Comparison of ENCODE assay signal across 2 cellular contexts in the genomic region with DNA sequence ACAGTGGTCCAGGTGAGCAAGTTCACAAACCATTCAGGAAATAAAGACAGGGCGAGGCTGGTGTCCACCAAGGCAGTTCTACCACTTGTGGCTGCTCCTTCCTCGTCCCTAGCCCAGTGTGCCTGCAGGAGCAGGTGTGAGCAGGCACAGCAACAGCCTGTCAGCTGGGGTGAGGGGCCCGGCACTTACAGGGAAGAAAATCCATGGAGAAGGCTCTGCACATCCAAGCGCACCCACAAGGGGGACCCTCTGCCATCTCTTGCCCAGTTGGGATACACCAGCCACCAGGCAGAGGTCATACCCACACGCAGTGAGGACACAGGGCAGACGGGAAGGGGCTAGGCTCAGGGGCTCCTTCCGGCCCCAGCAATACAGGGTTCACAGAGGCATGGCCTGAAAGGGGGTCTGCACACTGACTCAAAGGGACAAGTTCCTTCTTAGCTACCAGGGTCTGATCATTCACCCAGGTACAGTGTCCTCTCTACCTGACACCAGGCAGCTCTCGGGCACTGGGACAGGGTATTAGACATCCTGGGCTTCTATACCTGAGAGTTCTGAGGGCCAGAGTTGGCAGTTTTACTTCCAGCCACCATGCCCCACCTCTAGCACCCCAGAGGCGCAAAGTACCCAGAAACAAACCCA.
TF ChIP-seq lines count a peak whose summit lies in the region.

No MANE protein-coding gene starts in this region.

TF ChIP-seq in HCT116, 20 proteins besides CTCF, POLR2A, EP300 and RAD21:
- TF ChIP-seq ZFX (IDR thresholded peaks at IDR 0.05) (no peak), YY1 (IDR thresholded peaks at IDR 0.05; ENCODE audit: extremely low read depth, insufficient replicate concordance, low read depth, low read length) (no peak), ELF1 (IDR thresholded peaks at IDR 0.05; ENCODE audit: borderline replicate concordance, low read depth) (no peak), SRF (IDR thresholded peaks at IDR 0.05; ENCODE audit: low read depth) (no peak), CEBPB (IDR thresholded peaks at IDR 0.05; ENCODE audit: low read depth) (no peak), CBX3 (IDR thresholded peaks at IDR 0.05; ENCODE audit: low read depth) (no peak)
- TF ChIP-seq, protein P1, sequence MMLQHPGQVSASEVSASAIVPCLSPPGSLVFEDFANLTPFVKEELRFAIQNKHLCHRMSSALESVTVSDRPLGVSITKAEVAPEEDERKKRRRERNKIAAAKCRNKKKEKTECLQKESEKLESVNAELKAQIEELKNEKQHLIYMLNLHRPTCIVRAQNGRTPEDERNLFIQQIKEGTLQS (IDR thresholded peaks at IDR 0.05) = no peak
- TF ChIP-seq, protein P2, sequence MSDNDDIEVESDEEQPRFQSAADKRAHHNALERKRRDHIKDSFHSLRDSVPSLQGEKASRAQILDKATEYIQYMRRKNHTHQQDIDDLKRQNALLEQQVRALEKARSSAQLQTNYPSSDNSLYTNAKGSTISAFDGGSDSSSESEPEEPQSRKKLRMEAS (IDR thresholded peaks at IDR 0.05) = no peak
TF ChIP-seq in HCT116: peak in this region for 0.

TF ChIP-seq in H1, 55 proteins besides CTCF, POLR2A, EP300 and RAD21:
- no peak for TF ChIP-seq RBBP5 (IDR thresholded peaks at IDR 0.05; ENCODE audit: borderline replicate concordance, low read depth, low read length)
- TF ChIP-seq TBP (IDR thresholded peaks at IDR 0.05; ENCODE audit: low read depth, low read length) = no peak
- no peak for TF ChIP-seq JUND (IDR thresholded peaks at IDR 0.05; ENCODE audit: low read length)
- TF ChIP-seq TAF7 (optimal IDR thresholded peaks at IDR 0.05; ENCODE audit: borderline replicate concordance, low read depth, low read length) = no peak
- no peak for TF ChIP-seq CTBP2 (IDR thresholded peaks at IDR 0.05; ENCODE audit: borderline replicate concordance, insufficient read depth, insufficient read length, low read length)
- TF ChIP-seq HDAC2 (IDR thresholded peaks at IDR 0.05; ENCODE audit: borderline replicate concordance in 1 of 2, low read depth in 2 of 2, low read length in 2 of 2) = no peak
- TF ChIP-seq POLR2AphosphoS5 (IDR thresholded peaks at IDR 0.05; ENCODE audit: low read depth, low read length) = no peak; the same call in 1 of the 2 replicates
- no peak for TF ChIP-seq SAP30 (IDR thresholded peaks at IDR 0.05; ENCODE audit: insufficient read depth, insufficient replicate concordance, low read length)
- TF ChIP-seq, protein P3, sequence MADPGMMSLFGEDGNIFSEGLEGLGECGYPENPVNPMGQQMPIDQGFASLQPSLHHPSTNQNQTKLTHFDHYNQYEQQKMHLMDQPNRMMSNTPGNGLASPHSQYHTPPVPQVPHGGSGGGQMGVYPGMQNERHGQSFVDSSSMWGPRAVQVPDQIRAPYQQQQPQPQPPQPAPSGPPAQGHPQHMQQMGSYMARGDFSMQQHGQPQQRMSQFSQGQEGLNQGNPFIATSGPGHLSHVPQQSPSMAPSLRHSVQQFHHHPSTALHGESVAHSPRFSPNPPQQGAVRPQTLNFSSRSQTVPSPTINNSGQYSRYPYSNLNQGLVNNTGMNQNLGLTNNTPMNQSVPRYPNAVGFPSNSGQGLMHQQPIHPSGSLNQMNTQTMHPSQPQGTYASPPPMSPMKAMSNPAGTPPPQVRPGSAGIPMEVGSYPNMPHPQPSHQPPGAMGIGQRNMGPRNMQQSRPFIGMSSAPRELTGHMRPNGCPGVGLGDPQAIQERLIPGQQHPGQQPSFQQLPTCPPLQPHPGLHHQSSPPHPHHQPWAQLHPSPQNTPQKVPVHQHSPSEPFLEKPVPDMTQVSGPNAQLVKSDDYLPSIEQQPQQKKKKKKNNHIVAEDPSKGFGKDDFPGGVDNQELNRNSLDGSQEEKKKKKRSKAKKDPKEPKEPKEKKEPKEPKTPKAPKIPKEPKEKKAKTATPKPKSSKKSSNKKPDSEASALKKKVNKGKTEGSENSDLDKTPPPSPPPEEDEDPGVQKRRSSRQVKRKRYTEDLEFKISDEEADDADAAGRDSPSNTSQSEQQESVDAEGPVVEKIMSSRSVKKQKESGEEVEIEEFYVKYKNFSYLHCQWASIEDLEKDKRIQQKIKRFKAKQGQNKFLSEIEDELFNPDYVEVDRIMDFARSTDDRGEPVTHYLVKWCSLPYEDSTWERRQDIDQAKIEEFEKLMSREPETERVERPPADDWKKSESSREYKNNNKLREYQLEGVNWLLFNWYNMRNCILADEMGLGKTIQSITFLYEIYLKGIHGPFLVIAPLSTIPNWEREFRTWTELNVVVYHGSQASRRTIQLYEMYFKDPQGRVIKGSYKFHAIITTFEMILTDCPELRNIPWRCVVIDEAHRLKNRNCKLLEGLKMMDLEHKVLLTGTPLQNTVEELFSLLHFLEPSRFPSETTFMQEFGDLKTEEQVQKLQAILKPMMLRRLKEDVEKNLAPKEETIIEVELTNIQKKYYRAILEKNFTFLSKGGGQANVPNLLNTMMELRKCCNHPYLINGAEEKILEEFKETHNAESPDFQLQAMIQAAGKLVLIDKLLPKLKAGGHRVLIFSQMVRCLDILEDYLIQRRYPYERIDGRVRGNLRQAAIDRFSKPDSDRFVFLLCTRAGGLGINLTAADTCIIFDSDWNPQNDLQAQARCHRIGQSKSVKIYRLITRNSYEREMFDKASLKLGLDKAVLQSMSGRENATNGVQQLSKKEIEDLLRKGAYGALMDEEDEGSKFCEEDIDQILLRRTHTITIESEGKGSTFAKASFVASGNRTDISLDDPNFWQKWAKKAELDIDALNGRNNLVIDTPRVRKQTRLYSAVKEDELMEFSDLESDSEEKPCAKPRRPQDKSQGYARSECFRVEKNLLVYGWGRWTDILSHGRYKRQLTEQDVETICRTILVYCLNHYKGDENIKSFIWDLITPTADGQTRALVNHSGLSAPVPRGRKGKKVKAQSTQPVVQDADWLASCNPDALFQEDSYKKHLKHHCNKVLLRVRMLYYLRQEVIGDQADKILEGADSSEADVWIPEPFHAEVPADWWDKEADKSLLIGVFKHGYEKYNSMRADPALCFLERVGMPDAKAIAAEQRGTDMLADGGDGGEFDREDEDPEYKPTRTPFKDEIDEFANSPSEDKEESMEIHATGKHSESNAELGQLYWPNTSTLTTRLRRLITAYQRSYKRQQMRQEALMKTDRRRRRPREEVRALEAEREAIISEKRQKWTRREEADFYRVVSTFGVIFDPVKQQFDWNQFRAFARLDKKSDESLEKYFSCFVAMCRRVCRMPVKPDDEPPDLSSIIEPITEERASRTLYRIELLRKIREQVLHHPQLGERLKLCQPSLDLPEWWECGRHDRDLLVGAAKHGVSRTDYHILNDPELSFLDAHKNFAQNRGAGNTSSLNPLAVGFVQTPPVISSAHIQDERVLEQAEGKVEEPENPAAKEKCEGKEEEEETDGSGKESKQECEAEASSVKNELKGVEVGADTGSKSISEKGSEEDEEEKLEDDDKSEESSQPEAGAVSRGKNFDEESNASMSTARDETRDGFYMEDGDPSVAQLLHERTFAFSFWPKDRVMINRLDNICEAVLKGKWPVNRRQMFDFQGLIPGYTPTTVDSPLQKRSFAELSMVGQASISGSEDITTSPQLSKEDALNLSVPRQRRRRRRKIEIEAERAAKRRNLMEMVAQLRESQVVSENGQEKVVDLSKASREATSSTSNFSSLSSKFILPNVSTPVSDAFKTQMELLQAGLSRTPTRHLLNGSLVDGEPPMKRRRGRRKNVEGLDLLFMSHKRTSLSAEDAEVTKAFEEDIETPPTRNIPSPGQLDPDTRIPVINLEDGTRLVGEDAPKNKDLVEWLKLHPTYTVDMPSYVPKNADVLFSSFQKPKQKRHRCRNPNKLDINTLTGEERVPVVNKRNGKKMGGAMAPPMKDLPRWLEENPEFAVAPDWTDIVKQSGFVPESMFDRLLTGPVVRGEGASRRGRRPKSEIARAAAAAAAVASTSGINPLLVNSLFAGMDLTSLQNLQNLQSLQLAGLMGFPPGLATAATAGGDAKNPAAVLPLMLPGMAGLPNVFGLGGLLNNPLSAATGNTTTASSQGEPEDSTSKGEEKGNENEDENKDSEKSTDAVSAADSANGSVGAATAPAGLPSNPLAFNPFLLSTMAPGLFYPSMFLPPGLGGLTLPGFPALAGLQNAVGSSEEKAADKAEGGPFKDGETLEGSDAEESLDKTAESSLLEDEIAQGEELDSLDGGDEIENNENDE (IDR thresholded peaks at IDR 0.05; ENCODE audit: insufficient replicate concordance, low read length) = no peak
- no peak for TF ChIP-seq BRCA1 (IDR thresholded peaks at IDR 0.05; ENCODE audit: low read depth, low read length)
- no peak for TF ChIP-seq SUZ12 (IDR thresholded peaks at IDR 0.05; ENCODE audit: low read length)
- TF ChIP-seq, protein P4, sequence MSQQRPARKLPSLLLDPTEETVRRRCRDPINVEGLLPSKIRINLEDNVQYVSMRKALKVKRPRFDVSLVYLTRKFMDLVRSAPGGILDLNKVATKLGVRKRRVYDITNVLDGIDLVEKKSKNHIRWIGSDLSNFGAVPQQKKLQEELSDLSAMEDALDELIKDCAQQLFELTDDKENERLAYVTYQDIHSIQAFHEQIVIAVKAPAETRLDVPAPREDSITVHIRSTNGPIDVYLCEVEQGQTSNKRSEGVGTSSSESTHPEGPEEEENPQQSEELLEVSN (IDR thresholded peaks at IDR 0.05) = no peak
- no peak for TF ChIP-seq NRF1 (IDR thresholded peaks at IDR 0.05; ENCODE audit: low read depth, low read length)
- TF ChIP-seq GABPA (IDR thresholded peaks at IDR 0.05; ENCODE audit: borderline replicate concordance, insufficient read depth, low read length) = peak; percentile 42; the same call in 1 of the 2 replicates
- TF ChIP-seq, protein P2 (IDR thresholded peaks at IDR 0.05) = peak; percentile 21; the same call in 1 of the 2 replicates
- TF ChIP-seq GTF2F1 (IDR thresholded peaks at IDR 0.05; ENCODE audit: borderline replicate concordance, low read depth, low read length) = no peak
- TF ChIP-seq, protein P5, sequence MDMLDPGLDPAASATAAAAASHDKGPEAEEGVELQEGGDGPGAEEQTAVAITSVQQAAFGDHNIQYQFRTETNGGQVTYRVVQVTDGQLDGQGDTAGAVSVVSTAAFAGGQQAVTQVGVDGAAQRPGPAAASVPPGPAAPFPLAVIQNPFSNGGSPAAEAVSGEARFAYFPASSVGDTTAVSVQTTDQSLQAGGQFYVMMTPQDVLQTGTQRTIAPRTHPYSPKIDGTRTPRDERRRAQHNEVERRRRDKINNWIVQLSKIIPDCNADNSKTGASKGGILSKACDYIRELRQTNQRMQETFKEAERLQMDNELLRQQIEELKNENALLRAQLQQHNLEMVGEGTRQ (IDR thresholded peaks at IDR 0.05; ENCODE audit: low read length) = no peak
- TF ChIP-seq YY1 (IDR thresholded peaks at IDR 0.05; ENCODE audit: low read depth, low read length) = 0 out of 2 replicates have a peak, but pooled peaks have one; percentile 34
- TF ChIP-seq SIRT6 (IDR thresholded peaks at IDR 0.05; ENCODE audit: low read length) = no peak
- peak in 1 of 2 experiments; percentile 67; a peak in 2 of 4 replicates for TF ChIP-seq SIN3A (conservative IDR thresholded peaks at IDR 0.05 in 1 of 2, IDR thresholded peaks at IDR 0.05 in 1 of 2; ENCODE audit: low read depth in 1 of 2, low read length in 2 of 2)
- TF ChIP-seq POU5F1 (IDR thresholded peaks at IDR 0.05; ENCODE audit: low read depth, low read length) = no peak
- 0 out of 2 replicates have a peak, but pooled peaks have one; percentile 41 for TF ChIP-seq RXRA (IDR thresholded peaks at IDR 0.05; ENCODE audit: insufficient read depth, low read depth, low read length)
- no peak for TF ChIP-seq FOSL1 (IDR thresholded peaks at IDR 0.05; ENCODE audit: insufficient read depth, low read depth, low read length)
- no peak for TF ChIP-seq RNF2 (IDR thresholded peaks at IDR 0.05; ENCODE audit: borderline replicate concordance, low read depth, low read length, missing control alignments, poor library complexity, severe bottlenecking)
- TF ChIP-seq NANOG (IDR thresholded peaks at IDR 0.05; ENCODE audit: insufficient read depth, low read depth, low read length, poor library complexity, severe bottlenecking) = no peak
- no peak for TF ChIP-seq BACH1 (IDR thresholded peaks at IDR 0.05; ENCODE audit: low read length)
- TF ChIP-seq EZH2 (IDR thresholded peaks at IDR 0.05; ENCODE audit: low read depth, low read length, severe bottlenecking) = no peak
